In the genomic region with DNA sequence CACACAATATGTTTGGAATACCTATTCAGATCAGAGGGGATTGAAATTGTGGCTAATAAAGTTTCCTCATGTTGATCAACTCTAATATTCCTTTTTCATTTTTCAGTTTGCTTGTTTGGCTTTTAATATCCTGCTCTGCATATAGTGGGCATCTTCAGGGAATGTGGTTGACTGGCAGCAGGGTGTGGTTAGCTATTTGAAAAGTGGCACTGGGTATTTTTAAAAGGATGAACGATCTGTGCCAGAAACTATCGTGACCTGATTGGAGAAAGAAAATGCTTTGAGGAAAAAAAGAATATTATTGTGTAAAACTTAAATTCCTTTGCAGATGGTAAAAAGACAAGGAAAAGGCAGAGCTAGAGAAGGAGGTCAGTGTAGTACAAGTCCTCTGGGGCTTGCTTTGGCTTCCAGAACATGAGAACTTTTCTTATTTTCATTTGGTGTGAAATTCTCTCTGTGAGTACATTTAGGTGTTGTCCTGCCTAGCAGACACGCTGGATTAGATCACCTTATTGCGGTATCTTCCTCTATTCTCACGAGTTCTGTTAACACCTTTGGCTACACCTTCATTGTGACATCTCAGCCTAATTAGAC, we compare ENCODE assay signal across 1 cellular context.
TF ChIP-seq lines count a peak whose summit lies in the region.

No MANE protein-coding gene starts in this region.

TF ChIP-seq in HCT116, 20 proteins besides CTCF, POLR2A, EP300 and RAD21 (continued from another document):
- TF ChIP-seq, protein P1, sequence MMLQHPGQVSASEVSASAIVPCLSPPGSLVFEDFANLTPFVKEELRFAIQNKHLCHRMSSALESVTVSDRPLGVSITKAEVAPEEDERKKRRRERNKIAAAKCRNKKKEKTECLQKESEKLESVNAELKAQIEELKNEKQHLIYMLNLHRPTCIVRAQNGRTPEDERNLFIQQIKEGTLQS (IDR thresholded peaks at IDR 0.05), result no peak
- no peak for TF ChIP-seq CEBPB (IDR thresholded peaks at IDR 0.05; ENCODE audit: low read depth)
- no peak for TF ChIP-seq CBX3 (IDR thresholded peaks at IDR 0.05; ENCODE audit: low read depth)
- no peak for TF ChIP-seq EZH2 (IDR thresholded peaks at IDR 0.05)
TF ChIP-seq in HCT116: peak in this region for 0.
